Comparison of ENCODE assay signal across 8 cellular contexts in the genomic region with DNA sequence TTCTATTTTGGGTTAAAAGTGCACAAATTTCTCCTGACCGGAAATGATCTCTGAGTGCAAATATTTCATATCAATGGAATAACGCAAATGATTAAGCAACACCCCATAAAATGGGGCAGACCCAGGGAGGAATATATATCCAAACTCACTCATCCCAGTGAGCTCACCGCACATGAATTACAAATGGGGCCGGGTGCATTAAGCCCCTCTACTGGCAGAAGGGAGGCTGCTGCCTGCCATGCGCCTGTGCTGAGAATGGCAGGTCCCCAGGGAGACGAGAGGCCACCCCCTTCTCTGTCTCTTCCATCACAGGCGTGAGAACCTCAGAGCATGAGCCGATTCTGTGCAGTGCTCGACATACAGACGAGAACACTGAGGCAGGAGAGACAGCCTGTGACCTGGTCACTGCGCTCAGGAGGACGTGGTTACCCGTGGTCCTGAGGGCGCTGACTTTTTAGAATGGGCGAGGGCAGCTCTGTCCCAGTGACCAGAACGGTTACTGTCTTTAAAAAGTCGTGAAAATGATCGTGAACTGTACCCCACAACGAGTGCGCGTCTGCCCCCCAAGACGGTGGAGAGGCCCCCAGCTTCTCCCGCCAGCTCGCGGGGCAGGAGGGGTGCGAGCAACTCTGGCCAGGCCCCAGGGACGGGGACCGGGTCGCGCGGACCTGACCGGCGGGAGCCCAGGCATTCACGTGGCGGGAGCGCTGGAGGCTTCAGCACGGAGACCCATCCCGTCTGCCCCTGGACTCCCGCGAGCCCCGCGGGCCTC. TPM values are rescaled to one million over a fixed set of nuclear protein-coding genes. Genes with fewer than 3 reads are reported as not detected.
DNase-seq lines count a peak whose midpoint lies in the region; ATAC-seq and TF ChIP-seq lines count a peak whose summit lies in the region.
"Not testable (repeated sequence)": the region's sequence is repeated elsewhere in the genome, so short reads cannot be mapped to it uniquely, and the experiment has no call there.

No MANE protein-coding gene starts in this region.

- H3K36me3 ChIP-seq in WERI-Rb-1; mucosa of rectum (ENCODE audit: control insufficient read depth in 2 of 2, insufficient read depth in 2 of 2, low read length in 2 of 2): not testable (repeated sequence)

- peak; percentile 12 for ATAC-seq in GM21529 (IDR thresholded peaks at IDR 0.05; ENCODE audit: unreplicated experiment)

- not testable (repeated sequence) for TF ChIP-seq CTCF in AG04450 (IDR thresholded peaks at IDR 0.05; ENCODE audit: low read depth, low read length); WERI-Rb-1 (IDR thresholded peaks at IDR 0.05; ENCODE audit: low read depth, low read length); foreskin fibroblast (IDR thresholded peaks at IDR 0.05; ENCODE audit: low read depth, low read length)

- H3K9ac ChIP-seq in mucosa of rectum (ENCODE audit: low read depth in 1 of 2, low read length in 2 of 2), result peak overlapping the region; percentile 41 to 63

- H3K4me3 ChIP-seq in AG04450 (ENCODE audit: low read depth, low read length), result peak overlapping the region; percentile 66
- H3K4me3 ChIP-seq in WERI-Rb-1 (ENCODE audit: low read depth, low read length), result peak overlapping the region; percentile 84
- H3K4me3 ChIP-seq in foreskin fibroblast (ENCODE audit: low read depth in 1 of 2, low read length in 2 of 2), result peak overlapping the region; percentile 62 to 63
- H3K4me3 ChIP-seq in mucosa of rectum (ENCODE audit: low read length in 2 of 2), result peak overlapping the region; percentile 66 to 72

- CTCF ChIA-PET in AG04450 (lab: Charles Lee), result not testable (repeated sequence)

- H3K9me3 ChIP-seq in AG04450 (ENCODE audit: control insufficient read depth, insufficient read depth, low read length); WERI-Rb-1 (ENCODE audit: severe bottlenecking); mucosa of rectum (ENCODE audit: control insufficient read depth in 2 of 2, low read length in 2 of 2): not testable (repeated sequence)

- not testable (repeated sequence) for H3K4me1 ChIP-seq in mucosa of rectum (ENCODE audit: control insufficient read depth in 2 of 2, insufficient read depth in 2 of 2, low read length in 2 of 2)

- POLR2A ChIA-PET in AG04450 (lab: Yijun Ruan, JAX), result not testable (repeated sequence)

- not testable (repeated sequence) for H3K27me3 ChIP-seq in AG04450 (ENCODE audit: control insufficient read depth, insufficient read depth, low read length); WERI-Rb-1 (ENCODE audit: insufficient read depth, low read depth, severe bottlenecking); mucosa of rectum (ENCODE audit: control insufficient read depth in 2 of 2, insufficient read depth in 2 of 2, low read length in 2 of 2)

- H3K27ac ChIP-seq in AG04450 (ENCODE audit: low read depth, low read length), result peak overlapping the region; percentile 68
- H3K27ac ChIP-seq in WERI-Rb-1, result peak overlapping the region; percentile 77
- peak overlapping the region; percentile 21 to 56 for H3K27ac ChIP-seq in mucosa of rectum (ENCODE audit: low read depth in 2 of 2, low read length in 2 of 2)

- not testable (repeated sequence) for DNase-seq in AG04450 (ENCODE audit: low read depth, low spot score)
- DNase-seq in NCI-H1105 treated with DMSO at 0.1 percent for 48 hours (lab: John Stamatoyannopoulos, UW) (peak; percentile 27), WERI-Rb-1 (peak; percentile 32), astrocyte of the hippocampus (ENCODE audit: low read depth, low spot score) (peak; percentile 19), foreskin fibroblast (peak; percentile 45 to 62)
- DNase-seq in stimulated activated CD4-positive, alpha-beta T cell treated with anti-CD3 and anti-CD28 coated beads, Interleukin-12 subunit alpha, Interleukin-12 subunit beta, amount 100 ng/mL, for 48 hours (ENCODE audit: low read depth in 2 of 3, low spot score in 1 of 3), result peak in 2 of 3 donors; percentile 3 to 17

RNA-seq across cellular contexts. Expression of a gene that starts 42.8 kb away (rescaled TPM):
- polyA plus RNA-seq in AG04450 (2011; rRNA removed), result 11.3 and 14.5 TPM in 2 replicates
- 13.6 and 15.3 TPM in 2 replicates for polyA minus RNA-seq in AG04450 (2011; rRNA and poly(A)+ RNA removed)
